14 cellular contexts compared by ENCODE assay signal in genomic region chr14:64700894-64701293, GRCh38.
"Had no signal": no experiment of that assay in that cellular context is flagged by ENCODE, and none has a peak within 500 bp of the region (broad histone marks: within the 10 kb centered on the region; RNA-seq: fewer than 3 reads in every experiment).

No MANE protein-coding gene starts in this region.

- H3K4me3 ChIP-seq: heart left ventricle, left lung, ovary, stomach had no signal

- H3K27me3 ChIP-seq: ovary had no signal

- H3K9me3 ChIP-seq: heart left ventricle, left lung, ovary, stomach had no signal

- H3K9me3 Mint-ChIP-seq: activated CD4-positive, alpha-beta memory T cell treated with anti-CD3 and anti-CD28 coated beads, Interleukin-2, amount 10 ng/mL, durations not matched to agents 7 days and 5 days; activated naive CD8-positive, alpha-beta T cell treated with anti-CD3 and anti-CD28 coated beads, Interleukin-2, amount 10 ng/mL, durations not matched to agents 7 days and 5 days had no signal

- H3K36me3 Mint-ChIP-seq: activated naive CD8-positive, alpha-beta T cell treated with anti-CD3 and anti-CD28 coated beads, Interleukin-2, amount 10 ng/mL, durations not matched to agents 7 days and 5 days had no signal

- DNase-seq: activated CD4-positive, alpha-beta memory T cell treated with anti-CD3 and anti-CD28 coated beads, Interleukin-2, amount 10 ng/mL, durations not matched to agents 7 days and 5 days; activated CD4-positive, alpha-beta T cell treated with anti-CD3 and anti-CD28 coated beads for 36 hours; activated gamma-delta T cell; activated naive CD8-positive, alpha-beta T cell treated with anti-CD3 and anti-CD28 coated beads, Interleukin-2, amount 10 ng/mL, durations not matched to agents 7 days and 5 days; activated T-cell treated with anti-CD3 and anti-CD28 coated beads, Interleukin-2, amount 50 U/mL, for 48 hours; foreskin melanocyte; left lung; ovary; stimulated activated CD4-positive, alpha-beta T cell treated with anti-CD3 and anti-CD28 coated beads, Interleukin-4, amount 100 ng/mL, for 24 hours; stomach had no signal

- H3K27ac ChIP-seq: heart left ventricle, left lung, ovary, stomach, VCaP had no signal

- H3K4me3 Mint-ChIP-seq: activated CD4-positive, alpha-beta memory T cell treated with anti-CD3 and anti-CD28 coated beads, Interleukin-2, amount 10 ng/mL, durations not matched to agents 7 days and 5 days; activated CD4-positive, alpha-beta T cell treated with anti-CD3 and anti-CD28 coated beads for 36 hours; activated naive CD8-positive, alpha-beta T cell treated with anti-CD3 and anti-CD28 coated beads, Interleukin-2, amount 10 ng/mL, durations not matched to agents 7 days and 5 days had no signal

- H3K27ac Mint-ChIP-seq: activated CD4-positive, alpha-beta T cell treated with anti-CD3 and anti-CD28 coated beads for 36 hours; activated naive CD8-positive, alpha-beta T cell treated with anti-CD3 and anti-CD28 coated beads, Interleukin-2, amount 10 ng/mL, durations not matched to agents 7 days and 5 days had no signal

- H3K36me3 ChIP-seq: heart left ventricle, left lung, ovary, stomach had no signal

- ATAC-seq: activated CD4-positive, alpha-beta T cell treated with anti-CD3 and anti-CD28 coated beads for 36 hours; heart left ventricle; left lung had no signal

- FAIRE-seq: endothelial cell of umbilical vein, islet of Langerhans had no signal
